ENCODE assay signal across 19 cellular contexts in the genomic region with DNA sequence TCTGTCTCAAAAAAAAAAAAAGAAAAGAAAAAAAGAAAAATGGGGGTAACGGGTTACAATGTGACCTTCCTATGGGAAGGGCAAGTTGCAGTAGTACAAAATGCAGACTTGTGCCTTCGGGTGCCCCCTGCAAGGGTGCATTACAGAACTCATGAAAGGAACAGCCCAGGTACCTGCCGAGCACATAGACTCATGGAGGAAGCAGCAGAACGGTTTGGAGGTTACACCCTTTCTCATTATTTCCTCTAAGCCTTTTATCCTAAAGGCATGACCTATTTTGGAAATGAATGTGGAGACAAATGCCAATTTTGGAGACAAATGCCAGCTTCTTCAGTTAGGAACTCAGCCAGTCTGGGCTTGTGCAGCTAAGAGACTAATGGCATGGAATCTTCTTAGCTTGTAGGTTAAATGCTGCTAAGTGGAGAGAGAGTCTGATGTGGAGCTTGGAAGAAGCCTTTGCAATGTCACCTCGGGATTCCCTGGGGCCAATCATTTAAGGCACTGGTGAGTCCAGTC.
"Had no signal": no experiment of that assay in that cellular context is flagged by ENCODE, and none has a peak within 500 bp of the region (broad histone marks: within the 10 kb centered on the region; RNA-seq: fewer than 3 reads in every experiment).

No MANE protein-coding gene starts in this region.

- H3K4me1 Mint-ChIP-seq: naive thymus-derived CD4-positive, alpha-beta T cell; nephron progenitor cell; stimulated activated memory B cell treated with anti-CD40 and anti-IgM and Interleukin-4, amounts not matched to agents 10 μg/mL and 1 μg/mL and 100 μg/mL, for 72 hours had no signal

- H3K9me3 Mint-ChIP-seq: nephron progenitor cell; stimulated activated memory B cell treated with anti-CD40 and anti-IgM and Interleukin-4, amounts not matched to agents 10 μg/mL and 1 μg/mL and 100 μg/mL, for 72 hours; stimulated activated naive CD8-positive, alpha-beta T cell treated with anti-CD3 and anti-CD28 coated beads, Interleukin-15, Interleukin-2, amounts not matched to agents 100 ng/mL and 50 ng/mL, for 24 hours had no signal

- H3K27me3 Mint-ChIP-seq: stimulated activated memory B cell treated with anti-CD40 and anti-IgM and Interleukin-4, amounts not matched to agents 10 μg/mL and 1 μg/mL and 100 μg/mL, for 72 hours; stimulated activated naive CD8-positive, alpha-beta T cell treated with anti-CD3 and anti-CD28 coated beads, Interleukin-15, Interleukin-2, amounts not matched to agents 100 ng/mL and 50 ng/mL, for 24 hours had no signal

- DNase-seq: cortex of kidney; dorsolateral prefrontal cortex; effector CD8-positive, alpha-beta T cell; left colon; naive thymus-derived CD4-positive, alpha-beta T cell; nephron progenitor cell; psoas muscle; retina; right lobe of liver; stimulated activated CD4-positive, alpha-beta T cell treated with anti-CD3 and anti-CD28 coated beads, Interleukin-1b, Interleukin-23, amount 100 ng/mL, for 48 hours; stimulated activated CD4-positive, alpha-beta T cell treated with anti-CD3 and anti-CD28 coated beads, Interleukin-4, amount 100 ng/mL, for 24 hours; tibial artery; upper lobe of right lung had no signal

- ATAC-seq: gastroesophageal sphincter; left colon; naive thymus-derived CD4-positive, alpha-beta T cell; psoas muscle; right lobe of liver; stimulated activated memory B cell treated with anti-CD40 and anti-IgM and Interleukin-4, amounts not matched to agents 10 μg/mL and 1 μg/mL and 100 μg/mL, for 72 hours; upper lobe of right lung had no signal

- H3K36me3 Mint-ChIP-seq: naive thymus-derived CD4-positive, alpha-beta T cell; stimulated activated memory B cell treated with anti-CD40 and anti-IgM and Interleukin-4, amounts not matched to agents 10 μg/mL and 1 μg/mL and 100 μg/mL, for 72 hours had no signal

- H3K4me3 Mint-ChIP-seq: naive thymus-derived CD4-positive, alpha-beta T cell; nephron progenitor cell; stimulated activated memory B cell treated with anti-CD40 and anti-IgM and Interleukin-4, amounts not matched to agents 10 μg/mL and 1 μg/mL and 100 μg/mL, for 72 hours; stimulated activated naive CD8-positive, alpha-beta T cell treated with anti-CD3 and anti-CD28 coated beads, Interleukin-15, Interleukin-2, amounts not matched to agents 100 ng/mL and 50 ng/mL, for 24 hours had no signal

- H3K4me3 ChIP-seq: dorsolateral prefrontal cortex, esophagus muscularis mucosa, gastroesophageal sphincter, hepatocyte, psoas muscle, right lobe of liver, tibial artery, upper lobe of right lung, vagina had no signal

- H3K27ac Mint-ChIP-seq: naive thymus-derived CD4-positive, alpha-beta T cell; nephron progenitor cell; stimulated activated memory B cell treated with anti-CD40 and anti-IgM and Interleukin-4, amounts not matched to agents 10 μg/mL and 1 μg/mL and 100 μg/mL, for 72 hours; stimulated activated naive CD8-positive, alpha-beta T cell treated with anti-CD3 and anti-CD28 coated beads, Interleukin-15, Interleukin-2, amounts not matched to agents 100 ng/mL and 50 ng/mL, for 24 hours had no signal
